26 cellular contexts compared by ENCODE assay signal in genomic region chr1:55421317-55421716, GRCh38.
DNase-seq lines count a peak whose midpoint lies in the region; ATAC-seq, FAIRE-seq and TF ChIP-seq lines count a peak whose summit lies in the region.
"Had no signal": no experiment of that assay in that cellular context is flagged by ENCODE, and none has a peak within 500 bp of the region (broad histone marks: within the 10 kb centered on the region; RNA-seq: fewer than 3 reads in every experiment).

No MANE protein-coding gene starts in this region.

- H3K4me1 Mint-ChIP-seq in Calu3 (ENCODE audit: low read depth, unreplicated experiment) (peaks cover 25% of the 10 kb centered on the region), astrocyte (ENCODE audit: low read depth, unreplicated experiment) (peaks cover 7% of the 10 kb centered on the region)
- H3K4me1 Mint-ChIP-seq: CD4-positive, CD25-positive, alpha-beta regulatory T cell; IgD-negative memory B cell had no signal

- POLR2A ChIA-PET in HCT116 (lab: Charles Lee): no interaction called here

- no peaks in the 10 kb centered on the region for H3K9me2 ChIP-seq in HCT116 (ENCODE audit: insufficient read depth)

- no peak for DNase-seq in Calu3
- DNase-seq in HCT116 (ENCODE audit: low read depth, low spot score): peak; percentile 23
- no peak for DNase-seq in astrocyte (ENCODE audit: low read depth)
- DNase-seq in kidney tubule cell (ENCODE audit: low spot score): peak; percentile 74
- no peak for DNase-seq in G401 (ENCODE audit: low spot score)
- no peak for DNase-seq in ACHN
- no peak for DNase-seq in DMS79 treated with DMSO at 0.1 percent for 48 hours (lab: John Stamatoyannopoulos, UW)
- DNase-seq in DMS 273 treated with DMSO at 0.1 percent for 48 hours (lab: John Stamatoyannopoulos, UW): no peak
- DNase-seq: activated CD4-positive, alpha-beta T cell treated with anti-CD3 and anti-CD28 coated beads, Interleukin-2, amount 50 U/mL, for 48 hours; activated CD4-positive, CD25-positive, alpha-beta regulatory T cell; activated effector memory CD4-positive, alpha-beta T cell treated with Interleukin-2 at 50 U/mL for 16 hours; body of pancreas; CD4-positive, CD25-positive, alpha-beta regulatory T cell; DMS79; effector memory CD8-positive, alpha-beta T cell; H7; head of caudate nucleus; left ventricle myocardium superior; NCI-H1436 treated with DMSO at 0.1 percent for 48 hours; NCI-H524 treated with DMSO at 0.1 percent for 48 hours; substantia nigra; SW 1271 had no signal

- H3K36me3 ChIP-seq in HCT116 (ENCODE audit: control insufficient read depth in 1 of 2, insufficient read depth in 2 of 2, low read length in 2 of 2): no peaks in the 10 kb centered on the region
- H3K36me3 ChIP-seq in astrocyte (ENCODE audit: insufficient read depth, low read length): no peaks in the 10 kb centered on the region
- H3K36me3 ChIP-seq: neural progenitor cell had no signal

- no peaks in the 10 kb centered on the region for H4K20me1 ChIP-seq in HCT116 (ENCODE audit: insufficient read depth)
- no peaks in the 10 kb centered on the region for H4K20me1 ChIP-seq in astrocyte (ENCODE audit: insufficient read depth, low read length)

- TF ChIP-seq CTCF in Calu3 (IDR thresholded peaks at IDR 0.05; ENCODE audit: unreplicated experiment) (no peak), HCT116 (IDR thresholded peaks at IDR 0.05 in 2 of 3, conservative IDR thresholded peaks at IDR 0.05 in 1 of 3; ENCODE audit: borderline replicate concordance in 1 of 3, insufficient read depth in 1 of 3, low read depth in 2 of 3, low read length in 2 of 3) (no peak), astrocyte (IDR thresholded peaks at IDR 0.05; ENCODE audit: insufficient read depth, low read depth, low read length) (no peak)

- RAD21 ChIA-PET in HCT116 (lab: Charles Lee; ENCODE audit: low non-redundant PET in 1 of 2, low total read pairs in 2 of 2, uncharacterized antibody in 2 of 2, unreplicated experiment in 2 of 2): no interaction called here

- H3K4me3 ChIP-seq in HCT116 (replicated peaks in 1 of 2; ENCODE audit: low read depth in 1 of 2, low read length in 2 of 2) (no peak overlapping the region), astrocyte (ENCODE audit: insufficient read depth, low read depth, low read length) (no peak overlapping the region)
- H3K4me3 ChIP-seq: body of pancreas, neural progenitor cell had no signal

- FAIRE-seq in astrocyte (lab: Jason Lieb, UNC): no peak

- H3K9ac ChIP-seq in HCT116 (ENCODE audit: low read length) (no peak overlapping the region), astrocyte (ENCODE audit: low read length) (no peak overlapping the region)
- H3K9ac ChIP-seq: neural progenitor cell had no signal

- peaks cover 8 to 35% of the 10 kb centered on the region in 2 experiments; a peak in 3 of 4 replicates for H3K4me1 ChIP-seq in HCT116 (ENCODE audit: control insufficient read depth in 1 of 2, insufficient read depth in 2 of 2, low read length in 2 of 2)
- peaks cover 8% of the 10 kb centered on the region for H3K4me1 ChIP-seq in astrocyte (ENCODE audit: insufficient read depth, low read length)
- H3K4me1 ChIP-seq: body of pancreas, neural progenitor cell had no signal

- in situ Hi-C loops in G401 (cut with HindIII; ENCODE audit: low sequenced_read_pairs) (no loop called here), ACHN (cut with HindIII; ENCODE audit: low pct_ligation_motif_present, low pct_unique_long_range_greater_than_20kb, low sequenced_read_pairs) (no loop called here)

- H3K9me3 Mint-ChIP-seq in Calu3 (ENCODE audit: low read depth, unreplicated experiment): no peaks in the 10 kb centered on the region
- peaks cover 2% of the 10 kb centered on the region for H3K9me3 Mint-ChIP-seq in astrocyte (ENCODE audit: unreplicated experiment)
- H3K9me3 Mint-ChIP-seq: effector memory CD8-positive, alpha-beta T cell had no signal

- peak overlapping the region; percentile 52 for H3K4me2 ChIP-seq in HCT116 (ENCODE audit: low read length)
- H3K4me2 ChIP-seq in astrocyte (ENCODE audit: low read length): peak overlapping the region; percentile 11
- H3K4me2 ChIP-seq: neural progenitor cell had no signal

- H2AFZ ChIP-seq in HCT116 (ENCODE audit: low read depth, low read length, poor library complexity, severe bottlenecking) (peak overlapping the region; percentile 72), astrocyte (ENCODE audit: low read depth, low read length) (peak overlapping the region; percentile 51)
- H2AFZ ChIP-seq: neural progenitor cell had no signal

- H3K36me3 Mint-ChIP-seq in Calu3 (ENCODE audit: insufficient read depth, unreplicated experiment) (peaks cover 4% of the 10 kb centered on the region), astrocyte (ENCODE audit: low read depth, unreplicated experiment) (no peaks in the 10 kb centered on the region)
- H3K36me3 Mint-ChIP-seq: CD4-positive, CD25-positive, alpha-beta regulatory T cell; IgD-negative memory B cell; neural progenitor cell had no signal

- no peaks in the 10 kb centered on the region for H3K79me2 ChIP-seq in HCT116 (ENCODE audit: insufficient read depth, low read length)
- H3K79me2 ChIP-seq in astrocyte (ENCODE audit: insufficient read depth, low read length): no peaks in the 10 kb centered on the region

- no peak for TF ChIP-seq RAD21 in HCT116 (IDR thresholded peaks at IDR 0.05; ENCODE audit: low read depth)

- H3K27me3 ChIP-seq in HCT116 (ENCODE audit: insufficient read depth, low read length) (no peaks in the 10 kb centered on the region), astrocyte (ENCODE audit: insufficient read depth, low read length) (no peaks in the 10 kb centered on the region)
- H3K27me3 ChIP-seq: body of pancreas, neural progenitor cell had no signal

- intact Hi-C loops in Calu3 (cut with micrococcal nuclease; ENCODE audit: unreplicated experiment): no loop called here
- intact Hi-C loops in HCT116 (cut with micrococcal nuclease): no loop called here

- BruUV-seq in Calu3 (replicated peaks; lab: Mats Ljungman, UMichigan) (no TSS peak), HCT116 (replicated peaks; lab: Mats Ljungman, UMichigan) (no TSS peak)

- H3K27me3 Mint-ChIP-seq in Calu3 (ENCODE audit: unreplicated experiment): no peaks in the 10 kb centered on the region
- H3K27me3 Mint-ChIP-seq in astrocyte (ENCODE audit: low read depth, unreplicated experiment): peaks cover 12% of the 10 kb centered on the region
- H3K27me3 Mint-ChIP-seq: CD4-positive, CD25-positive, alpha-beta regulatory T cell had no signal

- no peak for TF ChIP-seq POLR2A in HCT116 (IDR thresholded peaks at IDR 0.05; ENCODE audit: borderline replicate concordance, extremely low read depth, insufficient read depth, insufficient read length)

- no peak overlapping the region for H3K27ac ChIP-seq in HCT116 (ENCODE audit: low read depth, low read length)
- H3K27ac ChIP-seq in astrocyte (ENCODE audit: low read depth, low read length): peak overlapping the region; percentile 28
- H3K27ac ChIP-seq: body of pancreas, HL-60, neural progenitor cell had no signal

- peaks cover 0 to 6% of the 10 kb centered on the region in 2 experiments; a peak in 1 of 4 replicates for H3K9me3 ChIP-seq in HCT116 (ENCODE audit: control insufficient read depth in 1 of 2, insufficient read depth in 1 of 2, low read depth in 1 of 2, low read length in 2 of 2)
- no peaks in the 10 kb centered on the region for H3K9me3 ChIP-seq in astrocyte (ENCODE audit: insufficient read depth, low read depth, low read length)

- CTCF ChIA-PET in Calu3 (lab: Charles Lee): no interaction called here
- CTCF ChIA-PET in HCT116 (lab: Charles Lee): no interaction called here

- ATAC-seq in HCT116: peak; percentile 79
- ATAC-seq: body of pancreas; effector memory CD8-positive, alpha-beta T cell; left ventricle myocardium superior; Right ventricle myocardium inferior had no signal

- peak overlapping the region; percentile 79 for H3K27ac Mint-ChIP-seq in Calu3 (ENCODE audit: unreplicated experiment)
- no peak overlapping the region for H3K27ac Mint-ChIP-seq in astrocyte (ENCODE audit: unreplicated experiment)
- H3K27ac Mint-ChIP-seq: CD4-positive, CD25-positive, alpha-beta regulatory T cell; effector memory CD8-positive, alpha-beta T cell; neural progenitor cell had no signal

- H3K4me3 Mint-ChIP-seq in Calu3 (ENCODE audit: low read depth, unreplicated experiment) (no peak overlapping the region), astrocyte (ENCODE audit: unreplicated experiment) (no peak overlapping the region)
- H3K4me3 Mint-ChIP-seq: CD4-positive, CD25-positive, alpha-beta regulatory T cell; effector memory CD8-positive, alpha-beta T cell; neural progenitor cell had no signal

TF ChIP-seq in HCT116, 20 proteins besides CTCF, POLR2A, EP300 and RAD21:
- TF ChIP-seq REST (IDR thresholded peaks at IDR 0.05; ENCODE audit: low read depth) (no peak), SRF (IDR thresholded peaks at IDR 0.05; ENCODE audit: low read depth) (no peak), EGR1 (IDR thresholded peaks at IDR 0.05; ENCODE audit: low read depth) (no peak), FOSL1 (IDR thresholded peaks at IDR 0.05; ENCODE audit: low read depth) (no peak), ATF3 (IDR thresholded peaks at IDR 0.05) (no peak)
TF ChIP-seq in HCT116: peak in this region for 0.

Comparison
In these comparisons a context has a peak if more than half of its experiments do, and no peak if none do; other contexts are left out.
1. DNase-seq: peak in HCT116 (single experiment) and kidney tubule cell (single experiment); none in Calu3 (single experiment), astrocyte (single experiment), G401 (single experiment), ACHN (single experiment), DMS79 treated with DMSO at 0.1 percent for 48 hours (single experiment) and DMS 273 treated with DMSO at 0.1 percent for 48 hours (single experiment).